1 cellular context compared by ENCODE assay signal in the genomic region with DNA sequence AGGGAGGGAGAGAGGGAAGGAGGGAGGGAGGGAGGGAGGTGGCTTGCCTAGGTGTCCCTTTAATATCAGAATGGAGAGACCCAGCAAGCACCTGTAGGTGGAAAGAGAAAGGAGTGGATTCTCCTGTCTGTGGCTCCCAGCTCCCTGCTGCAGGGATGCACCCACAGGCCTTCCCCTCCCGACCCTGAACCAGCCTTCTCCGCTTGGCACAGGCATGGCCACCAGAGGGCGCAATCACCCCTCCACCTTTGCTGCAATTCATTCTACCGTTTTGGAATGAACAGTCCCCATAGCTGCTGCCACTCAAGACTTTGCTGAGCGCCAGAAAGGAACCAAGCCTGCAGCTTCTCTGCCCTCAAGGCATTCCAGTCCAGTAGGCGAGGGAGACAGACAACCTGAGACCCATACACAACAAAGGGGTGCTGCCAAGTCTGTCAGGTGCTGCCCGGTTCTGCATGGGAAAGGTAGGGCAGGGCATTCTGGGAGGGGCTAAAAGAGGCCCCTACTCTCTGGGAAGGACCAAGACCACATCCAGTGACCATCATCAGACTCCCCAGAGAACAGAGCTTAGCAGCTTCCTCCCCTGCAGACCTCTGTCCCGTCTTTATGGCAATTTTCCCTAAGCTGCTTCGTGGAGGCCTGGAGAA.
TF ChIP-seq lines count a peak whose summit lies in the region.

No MANE protein-coding gene starts in this region.

TF ChIP-seq in HepG2, 621 proteins besides CTCF, POLR2A, EP300 and RAD21 (continued from another document and continues in another):
- TF ChIP-seq ZZZ3 (CRISPR knock-in tag; IDR thresholded peaks at IDR 0.05; ENCODE audit: borderline replicate concordance) (no peak), STAG1 (CRISPR knock-in tag; IDR thresholded peaks at IDR 0.05) (peak; percentile 81), SCMH1 (CRISPR knock-in tag; IDR thresholded peaks at IDR 0.05; ENCODE audit: borderline replicate concordance) (no peak), NFIB (CRISPR knock-in tag; IDR thresholded peaks at IDR 0.05; ENCODE audit: borderline replicate concordance) (no peak), DMAP1 (CRISPR knock-in tag; IDR thresholded peaks at IDR 0.05) (no peak), TEAD2 (CRISPR knock-in tag; IDR thresholded peaks at IDR 0.05) (no peak), CBX2 (IDR thresholded peaks at IDR 0.05; ENCODE audit: low read depth, low read length) (no peak), CBX2 (CRISPR knock-in tag; IDR thresholded peaks at IDR 0.05; ENCODE audit: low read depth) (no peak), ZNF891 (CRISPR knock-in tag; IDR thresholded peaks at IDR 0.05) (no peak), TCF12 (IDR thresholded peaks at IDR 0.05) (no peak), TCF12 (CRISPR knock-in tag; IDR thresholded peaks at IDR 0.05) (no peak), ZNF569 (CRISPR knock-in tag; IDR thresholded peaks at IDR 0.05; ENCODE audit: borderline replicate concordance) (no peak), ZFP62 (CRISPR knock-in tag; IDR thresholded peaks at IDR 0.05) (no peak), ZFX (CRISPR knock-in tag; IDR thresholded peaks at IDR 0.05; ENCODE audit: low read depth) (peak; percentile 44; the same call in 1 of the 2 replicates), ERF (CRISPR knock-in tag; IDR thresholded peaks at IDR 0.05) (0 out of 2 replicates have a peak, but pooled peaks have one; percentile 24), ZNF619 (CRISPR knock-in tag; IDR thresholded peaks at IDR 0.05) (0 out of 2 replicates have a peak, but pooled peaks have one; percentile 48), FOXK1 (CRISPR knock-in tag; IDR thresholded peaks at IDR 0.05; ENCODE audit: borderline replicate concordance, low read depth) (no peak), SMAD3 (CRISPR knock-in tag; IDR thresholded peaks at IDR 0.05) (no peak), U2AF2 (IDR thresholded peaks at IDR 0.05; ENCODE audit: low read depth, low read length) (no peak), ZNF720 (CRISPR knock-in tag; IDR thresholded peaks at IDR 0.05) (no peak), SAP130 (CRISPR knock-in tag; IDR thresholded peaks at IDR 0.05; ENCODE audit: low read depth) (peak; percentile 31; the same call in 1 of the 2 replicates), ZNF282 (IDR thresholded peaks at IDR 0.05; ENCODE audit: partially characterized antibody) (no peak), SMC3 (IDR thresholded peaks at IDR 0.05; ENCODE audit: low read length) (peak; percentile 76), ZNF564 (CRISPR knock-in tag; IDR thresholded peaks at IDR 0.05) (peak; percentile 99), JARID2 (CRISPR knock-in tag; IDR thresholded peaks at IDR 0.05; ENCODE audit: insufficient replicate concordance) (no peak), ZNF777 (CRISPR knock-in tag; IDR thresholded peaks at IDR 0.05) (no peak), TGIF2 (CRISPR knock-in tag; IDR thresholded peaks at IDR 0.05) (0 out of 2 replicates have a peak, but pooled peaks have one; percentile 23), MAZ (IDR thresholded peaks at IDR 0.05; ENCODE audit: borderline replicate concordance, low read depth, low read length) (no peak), MAZ (CRISPR knock-in tag; IDR thresholded peaks at IDR 0.05; ENCODE audit: low read depth) (no peak), MTA1 (CRISPR knock-in tag; IDR thresholded peaks at IDR 0.05; ENCODE audit: borderline replicate concordance) (no peak), ZMYM4 (CRISPR knock-in tag; IDR thresholded peaks at IDR 0.05) (no peak), IRF2 (CRISPR knock-in tag; IDR thresholded peaks at IDR 0.05) (0 out of 2 replicates have a peak, but pooled peaks have one; percentile 30), ZFP82 (CRISPR knock-in tag; IDR thresholded peaks at IDR 0.05; ENCODE audit: borderline replicate concordance) (no peak), KMT2A (CRISPR knock-in tag; IDR thresholded peaks at IDR 0.05) (no peak), ZNF225 (CRISPR knock-in tag; IDR thresholded peaks at IDR 0.05) (no peak), ZNF143 (CRISPR knock-in tag; IDR thresholded peaks at IDR 0.05) (no peak)
- TF ChIP-seq, protein P1, sequence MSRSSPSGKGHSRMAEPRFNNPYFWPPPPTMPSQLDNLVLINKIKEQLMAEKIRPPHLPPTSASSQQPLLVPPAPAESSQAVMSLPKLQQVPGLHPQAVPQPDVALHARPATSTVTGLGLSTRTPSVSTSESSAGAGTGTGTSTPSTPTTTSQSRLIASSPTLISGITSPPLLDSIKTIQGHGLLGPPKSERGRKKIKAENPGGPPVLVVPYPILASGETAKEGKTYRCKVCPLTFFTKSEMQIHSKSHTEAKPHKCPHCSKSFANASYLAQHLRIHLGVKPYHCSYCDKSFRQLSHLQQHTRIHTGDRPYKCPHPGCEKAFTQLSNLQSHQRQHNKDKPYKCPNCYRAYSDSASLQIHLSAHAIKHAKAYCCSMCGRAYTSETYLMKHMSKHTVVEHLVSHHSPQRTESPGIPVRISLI (CRISPR knock-in tag; IDR thresholded peaks at IDR 0.05; ENCODE audit: borderline replicate concordance): no peak
- TF ChIP-seq, protein P2, sequence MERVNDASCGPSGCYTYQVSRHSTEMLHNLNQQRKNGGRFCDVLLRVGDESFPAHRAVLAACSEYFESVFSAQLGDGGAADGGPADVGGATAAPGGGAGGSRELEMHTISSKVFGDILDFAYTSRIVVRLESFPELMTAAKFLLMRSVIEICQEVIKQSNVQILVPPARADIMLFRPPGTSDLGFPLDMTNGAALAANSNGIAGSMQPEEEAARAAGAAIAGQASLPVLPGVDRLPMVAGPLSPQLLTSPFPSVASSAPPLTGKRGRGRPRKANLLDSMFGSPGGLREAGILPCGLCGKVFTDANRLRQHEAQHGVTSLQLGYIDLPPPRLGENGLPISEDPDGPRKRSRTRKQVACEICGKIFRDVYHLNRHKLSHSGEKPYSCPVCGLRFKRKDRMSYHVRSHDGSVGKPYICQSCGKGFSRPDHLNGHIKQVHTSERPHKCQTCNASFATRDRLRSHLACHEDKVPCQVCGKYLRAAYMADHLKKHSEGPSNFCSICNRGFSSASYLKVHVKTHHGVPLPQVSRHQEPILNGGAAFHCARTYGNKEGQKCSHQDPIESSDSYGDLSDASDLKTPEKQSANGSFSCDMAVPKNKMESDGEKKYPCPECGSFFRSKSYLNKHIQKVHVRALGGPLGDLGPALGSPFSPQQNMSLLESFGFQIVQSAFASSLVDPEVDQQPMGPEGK (CRISPR knock-in tag; IDR thresholded peaks at IDR 0.05): peak; percentile 30; the same call in 1 of the 2 replicates
- TF ChIP-seq, protein P3, sequence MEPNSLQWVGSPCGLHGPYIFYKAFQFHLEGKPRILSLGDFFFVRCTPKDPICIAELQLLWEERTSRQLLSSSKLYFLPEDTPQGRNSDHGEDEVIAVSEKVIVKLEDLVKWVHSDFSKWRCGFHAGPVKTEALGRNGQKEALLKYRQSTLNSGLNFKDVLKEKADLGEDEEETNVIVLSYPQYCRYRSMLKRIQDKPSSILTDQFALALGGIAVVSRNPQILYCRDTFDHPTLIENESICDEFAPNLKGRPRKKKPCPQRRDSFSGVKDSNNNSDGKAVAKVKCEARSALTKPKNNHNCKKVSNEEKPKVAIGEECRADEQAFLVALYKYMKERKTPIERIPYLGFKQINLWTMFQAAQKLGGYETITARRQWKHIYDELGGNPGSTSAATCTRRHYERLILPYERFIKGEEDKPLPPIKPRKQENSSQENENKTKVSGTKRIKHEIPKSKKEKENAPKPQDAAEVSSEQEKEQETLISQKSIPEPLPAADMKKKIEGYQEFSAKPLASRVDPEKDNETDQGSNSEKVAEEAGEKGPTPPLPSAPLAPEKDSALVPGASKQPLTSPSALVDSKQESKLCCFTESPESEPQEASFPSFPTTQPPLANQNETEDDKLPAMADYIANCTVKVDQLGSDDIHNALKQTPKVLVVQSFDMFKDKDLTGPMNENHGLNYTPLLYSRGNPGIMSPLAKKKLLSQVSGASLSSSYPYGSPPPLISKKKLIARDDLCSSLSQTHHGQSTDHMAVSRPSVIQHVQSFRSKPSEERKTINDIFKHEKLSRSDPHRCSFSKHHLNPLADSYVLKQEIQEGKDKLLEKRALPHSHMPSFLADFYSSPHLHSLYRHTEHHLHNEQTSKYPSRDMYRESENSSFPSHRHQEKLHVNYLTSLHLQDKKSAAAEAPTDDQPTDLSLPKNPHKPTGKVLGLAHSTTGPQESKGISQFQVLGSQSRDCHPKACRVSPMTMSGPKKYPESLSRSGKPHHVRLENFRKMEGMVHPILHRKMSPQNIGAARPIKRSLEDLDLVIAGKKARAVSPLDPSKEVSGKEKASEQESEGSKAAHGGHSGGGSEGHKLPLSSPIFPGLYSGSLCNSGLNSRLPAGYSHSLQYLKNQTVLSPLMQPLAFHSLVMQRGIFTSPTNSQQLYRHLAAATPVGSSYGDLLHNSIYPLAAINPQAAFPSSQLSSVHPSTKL (CRISPR knock-in tag; IDR thresholded peaks at IDR 0.05): no peak
- TF ChIP-seq, protein P4, sequence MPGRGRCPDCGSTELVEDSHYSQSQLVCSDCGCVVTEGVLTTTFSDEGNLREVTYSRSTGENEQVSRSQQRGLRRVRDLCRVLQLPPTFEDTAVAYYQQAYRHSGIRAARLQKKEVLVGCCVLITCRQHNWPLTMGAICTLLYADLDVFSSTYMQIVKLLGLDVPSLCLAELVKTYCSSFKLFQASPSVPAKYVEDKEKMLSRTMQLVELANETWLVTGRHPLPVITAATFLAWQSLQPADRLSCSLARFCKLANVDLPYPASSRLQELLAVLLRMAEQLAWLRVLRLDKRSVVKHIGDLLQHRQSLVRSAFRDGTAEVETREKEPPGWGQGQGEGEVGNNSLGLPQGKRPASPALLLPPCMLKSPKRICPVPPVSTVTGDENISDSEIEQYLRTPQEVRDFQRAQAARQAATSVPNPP (CRISPR knock-in tag; IDR thresholded peaks at IDR 0.05): no peak
- TF ChIP-seq, protein P5, sequence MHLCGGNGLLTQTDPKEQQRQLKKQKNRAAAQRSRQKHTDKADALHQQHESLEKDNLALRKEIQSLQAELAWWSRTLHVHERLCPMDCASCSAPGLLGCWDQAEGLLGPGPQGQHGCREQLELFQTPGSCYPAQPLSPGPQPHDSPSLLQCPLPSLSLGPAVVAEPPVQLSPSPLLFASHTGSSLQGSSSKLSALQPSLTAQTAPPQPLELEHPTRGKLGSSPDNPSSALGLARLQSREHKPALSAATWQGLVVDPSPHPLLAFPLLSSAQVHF (CRISPR knock-in tag; IDR thresholded peaks at IDR 0.05): no peak
- TF ChIP-seq, protein P6, sequence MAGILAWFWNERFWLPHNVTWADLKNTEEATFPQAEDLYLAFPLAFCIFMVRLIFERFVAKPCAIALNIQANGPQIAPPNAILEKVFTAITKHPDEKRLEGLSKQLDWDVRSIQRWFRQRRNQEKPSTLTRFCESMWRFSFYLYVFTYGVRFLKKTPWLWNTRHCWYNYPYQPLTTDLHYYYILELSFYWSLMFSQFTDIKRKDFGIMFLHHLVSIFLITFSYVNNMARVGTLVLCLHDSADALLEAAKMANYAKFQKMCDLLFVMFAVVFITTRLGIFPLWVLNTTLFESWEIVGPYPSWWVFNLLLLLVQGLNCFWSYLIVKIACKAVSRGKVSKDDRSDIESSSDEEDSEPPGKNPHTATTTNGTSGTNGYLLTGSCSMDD (CRISPR knock-in tag; IDR thresholded peaks at IDR 0.05): no peak
- TF ChIP-seq, protein P7, sequence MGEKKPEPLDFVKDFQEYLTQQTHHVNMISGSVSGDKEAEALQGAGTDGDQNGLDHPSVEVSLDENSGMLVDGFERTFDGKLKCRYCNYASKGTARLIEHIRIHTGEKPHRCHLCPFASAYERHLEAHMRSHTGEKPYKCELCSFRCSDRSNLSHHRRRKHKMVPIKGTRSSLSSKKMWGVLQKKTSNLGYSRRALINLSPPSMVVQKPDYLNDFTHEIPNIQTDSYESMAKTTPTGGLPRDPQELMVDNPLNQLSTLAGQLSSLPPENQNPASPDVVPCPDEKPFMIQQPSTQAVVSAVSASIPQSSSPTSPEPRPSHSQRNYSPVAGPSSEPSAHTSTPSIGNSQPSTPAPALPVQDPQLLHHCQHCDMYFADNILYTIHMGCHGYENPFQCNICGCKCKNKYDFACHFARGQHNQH (CRISPR knock-in tag; IDR thresholded peaks at IDR 0.05): peak; percentile 48; the same call in 1 of the 2 replicates
- TF ChIP-seq, protein P8, sequence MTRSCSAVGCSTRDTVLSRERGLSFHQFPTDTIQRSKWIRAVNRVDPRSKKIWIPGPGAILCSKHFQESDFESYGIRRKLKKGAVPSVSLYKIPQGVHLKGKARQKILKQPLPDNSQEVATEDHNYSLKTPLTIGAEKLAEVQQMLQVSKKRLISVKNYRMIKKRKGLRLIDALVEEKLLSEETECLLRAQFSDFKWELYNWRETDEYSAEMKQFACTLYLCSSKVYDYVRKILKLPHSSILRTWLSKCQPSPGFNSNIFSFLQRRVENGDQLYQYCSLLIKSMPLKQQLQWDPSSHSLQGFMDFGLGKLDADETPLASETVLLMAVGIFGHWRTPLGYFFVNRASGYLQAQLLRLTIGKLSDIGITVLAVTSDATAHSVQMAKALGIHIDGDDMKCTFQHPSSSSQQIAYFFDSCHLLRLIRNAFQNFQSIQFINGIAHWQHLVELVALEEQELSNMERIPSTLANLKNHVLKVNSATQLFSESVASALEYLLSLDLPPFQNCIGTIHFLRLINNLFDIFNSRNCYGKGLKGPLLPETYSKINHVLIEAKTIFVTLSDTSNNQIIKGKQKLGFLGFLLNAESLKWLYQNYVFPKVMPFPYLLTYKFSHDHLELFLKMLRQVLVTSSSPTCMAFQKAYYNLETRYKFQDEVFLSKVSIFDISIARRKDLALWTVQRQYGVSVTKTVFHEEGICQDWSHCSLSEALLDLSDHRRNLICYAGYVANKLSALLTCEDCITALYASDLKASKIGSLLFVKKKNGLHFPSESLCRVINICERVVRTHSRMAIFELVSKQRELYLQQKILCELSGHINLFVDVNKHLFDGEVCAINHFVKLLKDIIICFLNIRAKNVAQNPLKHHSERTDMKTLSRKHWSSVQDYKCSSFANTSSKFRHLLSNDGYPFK (CRISPR knock-in tag; IDR thresholded peaks at IDR 0.05; ENCODE audit: borderline replicate concordance): 0 out of 2 replicates have a peak, but pooled peaks have one; percentile 37
- TF ChIP-seq, protein P9, sequence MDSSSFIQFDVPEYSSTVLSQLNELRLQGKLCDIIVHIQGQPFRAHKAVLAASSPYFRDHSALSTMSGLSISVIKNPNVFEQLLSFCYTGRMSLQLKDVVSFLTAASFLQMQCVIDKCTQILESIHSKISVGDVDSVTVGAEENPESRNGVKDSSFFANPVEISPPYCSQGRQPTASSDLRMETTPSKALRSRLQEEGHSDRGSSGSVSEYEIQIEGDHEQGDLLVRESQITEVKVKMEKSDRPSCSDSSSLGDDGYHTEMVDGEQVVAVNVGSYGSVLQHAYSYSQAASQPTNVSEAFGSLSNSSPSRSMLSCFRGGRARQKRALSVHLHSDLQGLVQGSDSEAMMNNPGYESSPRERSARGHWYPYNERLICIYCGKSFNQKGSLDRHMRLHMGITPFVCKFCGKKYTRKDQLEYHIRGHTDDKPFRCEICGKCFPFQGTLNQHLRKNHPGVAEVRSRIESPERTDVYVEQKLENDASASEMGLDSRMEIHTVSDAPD (CRISPR knock-in tag; IDR thresholded peaks at IDR 0.05): no peak
- TF ChIP-seq, protein P10, sequence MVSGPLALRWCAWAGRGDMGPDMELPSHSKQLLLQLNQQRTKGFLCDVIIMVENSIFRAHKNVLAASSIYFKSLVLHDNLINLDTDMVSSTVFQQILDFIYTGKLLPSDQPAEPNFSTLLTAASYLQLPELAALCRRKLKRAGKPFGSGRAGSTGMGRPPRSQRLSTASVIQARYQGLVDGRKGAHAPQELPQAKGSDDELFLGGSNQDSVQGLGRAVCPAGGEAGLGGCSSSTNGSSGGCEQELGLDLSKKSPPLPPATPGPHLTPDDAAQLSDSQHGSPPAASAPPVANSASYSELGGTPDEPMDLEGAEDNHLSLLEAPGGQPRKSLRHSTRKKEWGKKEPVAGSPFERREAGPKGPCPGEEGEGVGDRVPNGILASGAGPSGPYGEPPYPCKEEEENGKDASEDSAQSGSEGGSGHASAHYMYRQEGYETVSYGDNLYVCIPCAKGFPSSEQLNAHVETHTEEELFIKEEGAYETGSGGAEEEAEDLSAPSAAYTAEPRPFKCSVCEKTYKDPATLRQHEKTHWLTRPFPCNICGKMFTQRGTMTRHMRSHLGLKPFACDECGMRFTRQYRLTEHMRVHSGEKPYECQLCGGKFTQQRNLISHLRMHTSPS (CRISPR knock-in tag; IDR thresholded peaks at IDR 0.05; ENCODE audit: low read depth): no peak
